ENCODE assay signal across 20 cellular contexts in the genomic region with DNA sequence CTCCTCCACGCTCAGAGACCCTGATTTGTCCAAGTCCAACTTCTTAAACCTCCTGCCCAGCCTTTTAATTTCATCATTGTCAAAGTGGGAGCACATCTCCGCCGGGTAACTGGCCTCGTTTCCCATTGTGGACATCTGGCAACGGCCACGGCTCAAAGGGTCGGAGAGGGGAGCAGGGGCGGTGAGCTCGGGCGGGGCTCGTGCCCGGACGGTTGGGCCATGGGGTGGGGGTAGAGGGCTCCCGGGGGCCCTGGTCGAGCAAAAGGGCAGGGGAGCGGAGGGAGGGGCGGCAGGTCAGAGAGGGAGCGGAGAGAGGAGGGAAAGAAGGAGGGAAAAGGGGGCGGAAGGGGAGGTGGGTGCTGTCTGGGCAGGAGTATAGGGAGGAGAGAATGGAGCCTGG. TPM values are rescaled to one million over a fixed set of nuclear protein-coding genes. Genes with fewer than 3 reads are reported as not detected.
DNase-seq lines count a peak whose midpoint lies in the region; ATAC-seq, FAIRE-seq and TF ChIP-seq lines count a peak whose summit lies in the region.
"Had no signal": no experiment of that assay in that cellular context is flagged by ENCODE, and none has a peak within 500 bp of the region (broad histone marks: within the 10 kb centered on the region; RNA-seq: fewer than 3 reads in every experiment).

A gene with protein sequence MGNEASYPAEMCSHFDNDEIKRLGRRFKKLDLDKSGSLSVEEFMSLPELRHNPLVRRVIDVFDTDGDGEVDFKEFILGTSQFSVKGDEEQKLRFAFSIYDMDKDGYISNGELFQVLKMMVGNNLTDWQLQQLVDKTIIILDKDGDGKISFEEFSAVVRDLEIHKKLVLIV (minus strand): TSS at position 174 of the 400 bp plus-strand sequence. CDS start 48 bp downstream, at position 126.

- peak within 1 kb of the TSS in 2 of 3 donors; percentile 56 to 74 for H3K27ac Mint-ChIP-seq in CD4-positive, CD25-positive, alpha-beta regulatory T cell
- H3K27ac Mint-ChIP-seq in GM23338: no peak within 1 kb of the TSS
- H3K27ac Mint-ChIP-seq: CD8-positive, alpha-beta T cell had no signal

- peaks cover 0 to 13% (median under 1%) of the 10 kb centered on the region in 4 donors for H3K4me1 Mint-ChIP-seq in CD4-positive, CD25-positive, alpha-beta regulatory T cell
- no peaks in the 10 kb centered on the region for H3K4me1 Mint-ChIP-seq in GM23338

- FAIRE-seq in frontal cortex (lab: Jason Lieb, UNC): no peak
- FAIRE-seq: G401.6, GM12892, GM19239 had no signal

- DNase-seq in CD4-positive, CD25-positive, alpha-beta regulatory T cell: no peak
- DNase-seq in GM23338 (ENCODE audit: low spot score) (no peak), esophagus muscularis mucosa (ENCODE audit: extremely low spot score) (peak; percentile 64), testis (no peak), frontal cortex (ENCODE audit: low spot score in 2 of 2) (no peak), GM20000 (ENCODE audit: low spot score) (no peak)
- DNase-seq: C1 segment of cervical spinal cord; Caco-2; CD8-positive, alpha-beta T cell; DMS153; DND-41; GOT3; H7; HCEC 1CT had no signal

- ATAC-seq in CD4-positive, CD25-positive, alpha-beta regulatory T cell (ENCODE audit: low read depth in 2 of 2): no peak
- no peak for ATAC-seq in GM23338
- ATAC-seq: CD8-positive, alpha-beta T cell had no signal

- H3K9me3 ChIP-seq in CD4-positive, CD25-positive, alpha-beta regulatory T cell (ENCODE audit: control insufficient read depth in 2 of 2, low read length in 2 of 2): no peaks in the 10 kb centered on the region
- H3K9me3 ChIP-seq in esophagus muscularis mucosa (no peaks in the 10 kb centered on the region), testis (no peaks in the 10 kb centered on the region)
- H3K9me3 ChIP-seq: Caco-2 had no signal

- intact Hi-C loops in esophagus muscularis mucosa (cut with DNase I) (no loop called here), testis (cut with DNase I; ENCODE audit: low total_unique reads) (no loop called here)

- no peaks in the 10 kb centered on the region for H4K20me1 ChIP-seq in GM23338 (replicated peaks; ENCODE audit: insufficient read depth)

- no peak within 1 kb of the TSS for H3K4me2 ChIP-seq in GM23338

- peaks cover 0 to 1% (median 0%) of the 10 kb centered on the region in 7 donors for H3K9me3 Mint-ChIP-seq in CD4-positive, CD25-positive, alpha-beta regulatory T cell
- H3K9me3 Mint-ChIP-seq in GM23338: no peaks in the 10 kb centered on the region; the same call in 2 of the 3 replicates
- H3K9me3 Mint-ChIP-seq: CD8-positive, alpha-beta T cell had no signal

- H3K4me3 ChIP-seq in CD4-positive, CD25-positive, alpha-beta regulatory T cell (ENCODE audit: low read depth, low read length): no peak within 1 kb of the TSS
- H3K4me3 ChIP-seq in GM23338 (no peak within 1 kb of the TSS), esophagus muscularis mucosa (no peak within 1 kb of the TSS), testis (peak within 1 kb of the TSS; percentile 27 to 37)

- no peaks in the 10 kb centered on the region for H3K27me3 Mint-ChIP-seq in CD4-positive, CD25-positive, alpha-beta regulatory T cell
- peaks cover 7% of the 10 kb centered on the region for H3K27me3 Mint-ChIP-seq in GM23338 (ENCODE audit: insufficient read depth, low read depth, poor library complexity)

- TF ChIP-seq EP300 in esophagus muscularis mucosa (IDR thresholded peaks at IDR 0.05): no peak

- H3K4me3 Mint-ChIP-seq in CD4-positive, CD25-positive, alpha-beta regulatory T cell: no peak within 1 kb of the TSS
- H3K4me3 Mint-ChIP-seq in GM23338: no peak within 1 kb of the TSS
- H3K4me3 Mint-ChIP-seq: CD8-positive, alpha-beta T cell had no signal

- H3K27me3 ChIP-seq in CD4-positive, CD25-positive, alpha-beta regulatory T cell (ENCODE audit: control insufficient read depth, insufficient read depth, low read length): no peaks in the 10 kb centered on the region
- H3K27me3 ChIP-seq in GM23338 (ENCODE audit: insufficient read depth) (no peaks in the 10 kb centered on the region), esophagus muscularis mucosa (peaks cover 0 to 17% (median 0%) of the 10 kb centered on the region in 4 donors), testis (no peaks in the 10 kb centered on the region)

- WGBS in esophagus muscularis mucosa: 78% methylated on average over 19 of the region's 19 CpGs
- WGBS in testis, 2 donors: 73 to 76% methylated on average over 19 of the region's 19 CpGs

- H3K79me2 ChIP-seq in GM23338 (replicated peaks; ENCODE audit: insufficient read depth): no peaks in the 10 kb centered on the region

- no peaks in the 10 kb centered on the region for H3K36me3 ChIP-seq in CD4-positive, CD25-positive, alpha-beta regulatory T cell (ENCODE audit: control insufficient read depth, insufficient read depth, low read length)
- H3K36me3 ChIP-seq in GM23338 (ENCODE audit: insufficient read depth): no peaks in the 10 kb centered on the region
- H3K36me3 ChIP-seq in esophagus muscularis mucosa: no peaks in the 10 kb centered on the region
- no peaks in the 10 kb centered on the region for H3K36me3 ChIP-seq in testis (ENCODE audit: low read depth, missing control alignments)

- H3K27ac ChIP-seq in CD4-positive, CD25-positive, alpha-beta regulatory T cell (ENCODE audit: insufficient read depth, low read length, poor library complexity, severe bottlenecking): no peak within 1 kb of the TSS
- H3K27ac ChIP-seq in GM23338 (ENCODE audit: low read depth) (no peak within 1 kb of the TSS), esophagus muscularis mucosa (replicated peaks in 1 of 4) (no peak within 1 kb of the TSS), testis (no peak within 1 kb of the TSS)

- TF ChIP-seq CTCF in GM23338 (conservative IDR thresholded peaks at IDR 0.05; ENCODE audit: low read depth in 2 of 2) (no peak), esophagus muscularis mucosa (IDR thresholded peaks at IDR 0.05) (no peak), testis (IDR thresholded peaks at IDR 0.05) (no peak), GM20000 (IDR thresholded peaks at IDR 0.05; ENCODE audit: extremely low read depth, missing control alignments) (no peak)

- H3K4me1 ChIP-seq in CD4-positive, CD25-positive, alpha-beta regulatory T cell (ENCODE audit: control insufficient read depth, insufficient read depth, low read length, poor library complexity, severe bottlenecking): no peaks in the 10 kb centered on the region
- H3K4me1 ChIP-seq in GM23338 (ENCODE audit: insufficient read depth): no peaks in the 10 kb centered on the region
- H3K4me1 ChIP-seq in esophagus muscularis mucosa: no peaks in the 10 kb centered on the region
- no peaks in the 10 kb centered on the region for H3K4me1 ChIP-seq in testis
- H3K4me1 ChIP-seq: Caco-2 had no signal

- no peaks in the 10 kb centered on the region for H3K36me3 Mint-ChIP-seq in CD4-positive, CD25-positive, alpha-beta regulatory T cell
- no peaks in the 10 kb centered on the region for H3K36me3 Mint-ChIP-seq in GM23338 (ENCODE audit: low read depth)
- H3K36me3 Mint-ChIP-seq: CD8-positive, alpha-beta T cell had no signal

- H3F3A ChIP-seq in GM23338 (replicated peaks; ENCODE audit: low read depth): no peaks in the 10 kb centered on the region

- TF ChIP-seq POLR2A in esophagus muscularis mucosa (IDR thresholded peaks at IDR 0.05; ENCODE audit: low read depth): no peak
- no peak for TF ChIP-seq POLR2A in testis (IDR thresholded peaks at IDR 0.05)

- H2AFZ ChIP-seq in GM23338: 0 out of 2 replicates have a peak within 1 kb of the TSS, but pooled peaks have one; percentile 19

- peaks cover 6% of the 10 kb centered on the region; the same call in 1 of the 2 replicates for H3K9me2 ChIP-seq in GM23338 (ENCODE audit: insufficient read depth)

TF ChIP-seq in GM23338, 12 proteins besides CTCF, POLR2A, EP300 and RAD21 (continues in another document):
- no peak for TF ChIP-seq CREB1 (CRISPR knock-in tag; IDR thresholded peaks at IDR 0.05; ENCODE audit: low read depth)
- TF ChIP-seq, protein P1, sequence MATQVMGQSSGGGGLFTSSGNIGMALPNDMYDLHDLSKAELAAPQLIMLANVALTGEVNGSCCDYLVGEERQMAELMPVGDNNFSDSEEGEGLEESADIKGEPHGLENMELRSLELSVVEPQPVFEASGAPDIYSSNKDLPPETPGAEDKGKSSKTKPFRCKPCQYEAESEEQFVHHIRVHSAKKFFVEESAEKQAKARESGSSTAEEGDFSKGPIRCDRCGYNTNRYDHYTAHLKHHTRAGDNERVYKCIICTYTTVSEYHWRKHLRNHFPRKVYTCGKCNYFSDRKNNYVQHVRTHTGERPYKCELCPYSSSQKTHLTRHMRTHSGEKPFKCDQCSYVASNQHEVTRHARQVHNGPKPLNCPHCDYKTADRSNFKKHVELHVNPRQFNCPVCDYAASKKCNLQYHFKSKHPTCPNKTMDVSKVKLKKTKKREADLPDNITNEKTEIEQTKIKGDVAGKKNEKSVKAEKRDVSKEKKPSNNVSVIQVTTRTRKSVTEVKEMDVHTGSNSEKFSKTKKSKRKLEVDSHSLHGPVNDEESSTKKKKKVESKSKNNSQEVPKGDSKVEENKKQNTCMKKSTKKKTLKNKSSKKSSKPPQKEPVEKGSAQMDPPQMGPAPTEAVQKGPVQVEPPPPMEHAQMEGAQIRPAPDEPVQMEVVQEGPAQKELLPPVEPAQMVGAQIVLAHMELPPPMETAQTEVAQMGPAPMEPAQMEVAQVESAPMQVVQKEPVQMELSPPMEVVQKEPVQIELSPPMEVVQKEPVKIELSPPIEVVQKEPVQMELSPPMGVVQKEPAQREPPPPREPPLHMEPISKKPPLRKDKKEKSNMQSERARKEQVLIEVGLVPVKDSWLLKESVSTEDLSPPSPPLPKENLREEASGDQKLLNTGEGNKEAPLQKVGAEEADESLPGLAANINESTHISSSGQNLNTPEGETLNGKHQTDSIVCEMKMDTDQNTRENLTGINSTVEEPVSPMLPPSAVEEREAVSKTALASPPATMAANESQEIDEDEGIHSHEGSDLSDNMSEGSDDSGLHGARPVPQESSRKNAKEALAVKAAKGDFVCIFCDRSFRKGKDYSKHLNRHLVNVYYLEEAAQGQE (IDR thresholded peaks at IDR 0.05; ENCODE audit: unreplicated experiment): no peak

RNA-seq across cellular contexts. Expression of the gene that starts here (rescaled TPM):
- total RNA-seq in CD4-positive, CD25-positive, alpha-beta regulatory T cell: not detected
- under 1 TPM in 2 of 4 donors, not detected in 2; 0.17 to 0.22 TPM for polyA plus RNA-seq in CD4-positive, CD25-positive, alpha-beta regulatory T cell
- not detected in 2 replicates for total RNA-seq in GM23338 (2014; rRNA removed; shearing (Covaris generic))
- polyA plus RNA-seq in GM23338 (2016; fragmentation: Nextera tagmentation; extraction: Ambion mirVana) (not detected in 2 replicates), testis (ENCODE audit: insufficient read depth, low read depth, low replicate concordance) (241 TPM)
- total RNA-seq in esophagus muscularis mucosa (under 1 TPM in 1 of 4 donors, not detected in 3; 0.06 TPM), testis (10 to 100 TPM; 18.0 to 22.8 TPM), frontal cortex (0.41 TPM)
- total RNA-seq: A172; A673; Caco-2; CD8-positive, alpha-beta T cell; H7 had no signal
- polyA plus RNA-seq: BJ had no signal

Comparison
In these comparisons a context has a peak if more than half of its experiments do, and no peak if none do; other contexts are left out.
1. RNA of the gene that starts here (total RNA-seq): 18.0 to 22.8 TPM in testis; 0.41 TPM in frontal cortex (single experiment), not detected in CD4-positive, CD25-positive, alpha-beta regulatory T cell (single experiment), not detected in GM23338 and 0.06 TPM in esophagus muscularis mucosa; every median in the first group is over 10 times any median in the second.
2. RNA of the gene that starts here (polyA plus RNA-seq): 241 TPM in testis (single experiment); 0.17 to 0.22 TPM in CD4-positive, CD25-positive, alpha-beta regulatory T cell and not detected in GM23338; every median in the first group is over 100 times any median in the second.
3. Peak in DNase-seq in esophagus muscularis mucosa; RNA of the gene not detected or under 1 TPM.
4. H3K4me3 ChIP-seq: peak in testis (2 of 2); none in CD4-positive, CD25-positive, alpha-beta regulatory T cell (single experiment), GM23338 (single experiment) and esophagus muscularis mucosa (0 of 4).